ENCODE assay signal across 1 cellular context in the genomic region with DNA sequence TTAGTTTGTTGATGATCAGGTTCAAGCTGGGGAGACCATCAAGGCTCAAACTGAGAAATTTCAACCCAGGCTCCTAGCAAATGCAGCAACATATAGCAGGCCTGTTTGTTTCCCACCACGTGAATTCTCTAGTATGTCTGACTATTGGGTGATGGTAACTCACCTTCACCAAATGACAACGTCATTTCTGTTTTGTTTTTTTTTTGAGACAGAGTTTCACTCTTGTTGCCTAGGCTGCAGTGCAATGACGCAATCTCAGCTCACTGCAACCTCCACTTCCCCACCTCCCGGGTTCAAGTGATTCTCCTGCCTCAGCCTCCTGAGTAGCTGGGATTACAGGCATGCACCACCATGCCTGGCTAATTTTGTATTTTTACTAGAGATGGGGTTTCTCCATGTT. TPM values are rescaled to one million over a fixed set of nuclear protein-coding genes. Genes with fewer than 3 reads are reported as not detected.
"Had no signal": no experiment of that assay in that cellular context is flagged by ENCODE, and none has a peak within 500 bp of the region (broad histone marks: within the 10 kb centered on the region; RNA-seq: fewer than 3 reads in every experiment).

No MANE protein-coding gene starts in this region.

RNA-seq across cellular contexts. Expression of a gene that starts 39.6 kb away (rescaled TPM):
- total RNA-seq: activated CD8-positive, alpha-beta T cell treated with anti-CD3 and anti-CD28 coated beads for 36 hours had no signal
